In genomic region chr5:180089628-180090027, GRCh38 we compare ENCODE assay signal across 8 cellular contexts. TPM values are rescaled to one million over a fixed set of nuclear protein-coding genes. Genes with fewer than 3 reads are reported as not detected.
DNase-seq lines count a peak whose midpoint lies in the region; ATAC-seq, FAIRE-seq and TF ChIP-seq lines count a peak whose summit lies in the region.
"Not testable (repeated sequence)": the region's sequence is repeated elsewhere in the genome, so short reads cannot be mapped to it uniquely, and the experiment has no call there.

No MANE protein-coding gene starts in this region.

- not testable (repeated sequence) for H4K91ac ChIP-seq in H1 (replicated peaks; ENCODE audit: insufficient read length, low read length)

- H3K4me3 ChIP-seq in H1 (ENCODE audit: extremely low read depth in 1 of 4, insufficient read depth in 2 of 4, low read depth in 3 of 4, low read length in 4 of 4) = peak overlapping the region; percentile 13 to 62 (median 24); a peak in 6 of 8 replicates
- H3K4me3 ChIP-seq in iPS-15b (ENCODE audit: low read depth, low read length) = peak overlapping the region; percentile 65
- not testable (repeated sequence) for H3K4me3 ChIP-seq in naive thymus-derived CD4-positive, alpha-beta T cell (ENCODE audit: low read length)
- peak overlapping the region; percentile 64 for H3K4me3 ChIP-seq in retinal pigment epithelial cell (ENCODE audit: low read length)
- H3K4me3 ChIP-seq in transverse colon = peak overlapping the region in 2 of 4 donors; percentile 49 to 59

- TF ChIP-seq POLR2A in H1 (IDR thresholded peaks at IDR 0.05; ENCODE audit: control extremely low read depth in 1 of 2, low read depth in 2 of 2, low read length in 2 of 2); transverse colon (IDR thresholded peaks at IDR 0.05): not testable (repeated sequence)

- not testable (repeated sequence) for H4K20me1 ChIP-seq in H1 (replicated peaks in 1 of 2; ENCODE audit: control insufficient read depth in 1 of 2, insufficient read depth in 2 of 2, low read length in 2 of 2)

- H3K4me2 ChIP-seq in H1 (ENCODE audit: insufficient read depth in 1 of 2, low read depth in 2 of 2, low read length in 2 of 2) = peak overlapping the region; percentile 42 to 80; a peak in 3 of 4 replicates

- intact Hi-C loops in CD4-positive, alpha-beta T cell (cut with DNase I, micrococcal nuclease) = loop anchor here (2.0 to 10.0 kb wide), 6 partner anchors 15 to 445 kb away; partner anchors contain the start of gene TBC1D9B (in 2 of the 2)
- intact Hi-C loops in naive thymus-derived CD4-positive, alpha-beta T cell (cut with micrococcal nuclease) = loop anchor here (1.0 to 5.0 kb wide), 10 partner anchors 17 to 922 kb away; partner anchors contain the start of genes MAML1 (in 1 of the 2), MRNIP (in 1 of the 2) and TBC1D9B (in 1 of the 2)
- intact Hi-C loops in transverse colon (cut with DNase I; ENCODE audit: low total_unique reads) = loop anchor here (10.0 kb wide), 2 partner anchors 105 to 405 kb away; partner anchors contain the start of gene CNOT6

- not testable (repeated sequence) for DNase-seq in CD4-positive, alpha-beta T cell; H1 (ENCODE audit: low read depth in 1 of 2, low spot score in 2 of 2); naive thymus-derived CD4-positive, alpha-beta T cell; retinal pigment epithelial cell (ENCODE audit: low read depth); transverse colon
- DNase-seq in NCI-H2227 (lab: John Stamatoyannopoulos, UW; ENCODE audit: unreplicated experiment) = peak; percentile 65

- not testable (repeated sequence) for H3K27ac ChIP-seq in CD4-positive, alpha-beta T cell (ENCODE audit: low read depth, low read length); naive thymus-derived CD4-positive, alpha-beta T cell (ENCODE audit: low read depth, low read length)
- H3K27ac ChIP-seq in H1 (ENCODE audit: low read depth, low read length) (peak overlapping the region; percentile 84; the same call in 1 of the 2 replicates), transverse colon (peak overlapping the region in 3 of 4 donors; percentile 72 to 76 (median 75))

- H3K9ac ChIP-seq in H1 (replicated peaks in 1 of 4; ENCODE audit: extremely low read depth in 1 of 4, low read depth in 3 of 4, low read length in 3 of 4) = not testable (repeated sequence)
- peak overlapping the region; percentile 85 for H3K9ac ChIP-seq in iPS-15b (ENCODE audit: low read depth, low read length)

- H3K36me3 ChIP-seq in H1 (ENCODE audit: control insufficient read depth in 2 of 4, insufficient read depth in 4 of 4, low read length in 3 of 4); iPS-15b (ENCODE audit: control insufficient read depth, insufficient read depth, low read length); naive thymus-derived CD4-positive, alpha-beta T cell (ENCODE audit: control insufficient read depth in 2 of 3, insufficient read depth in 3 of 3, low read length in 3 of 3); transverse colon: not testable (repeated sequence)

- not testable (repeated sequence) for H2AK5ac ChIP-seq in H1 (ENCODE audit: low read depth, low read length)

- H3K23me2 ChIP-seq in H1 (ENCODE audit: low read depth, low read length) = not testable (repeated sequence)

- not testable (repeated sequence) for H2BK5ac ChIP-seq in H1 (ENCODE audit: low read depth, low read length)

- H3K18ac ChIP-seq in H1 (ENCODE audit: extremely low read depth, low read length) = not testable (repeated sequence)

- not testable (repeated sequence) for H2BK20ac ChIP-seq in H1 (ENCODE audit: low read length)

- in situ Hi-C loops in transverse colon (cut with MboI; ENCODE audit: low pct_ligation_motif_present in 1 of 4, low pct_unique_long_range_greater_than_20kb in 1 of 4, low sequenced_read_pairs in 3 of 4) = loop anchor here in 1 of 4 donors (25.0 kb wide), 2 partner anchors 102 to 177 kb away; partner anchors contain the start of gene TBC1D9B

- CTCF ChIA-PET in CD4-positive, alpha-beta T cell (lab: Charles Lee) = interaction anchor here (1.3 to 1.7 kb wide), 3 partner anchors 11 to 181 kb away, joined by 3 to 5 read pairs (median 5); no protein-coding TSS in a partner anchor
- CTCF ChIA-PET in H1 (lab: Charles Lee; ENCODE audit: partially characterized antibody) = interaction anchor here (0.6 to 3.1 kb wide), 12 partner anchors 10 to 1481 kb away, joined by 3 to 15 read pairs (median 3); no protein-coding TSS in a partner anchor
- CTCF ChIA-PET in naive thymus-derived CD4-positive, alpha-beta T cell (lab: Charles Lee) = interaction anchor here (0.6 to 1.0 kb wide), 2 partner anchors 327 to 371 kb away, joined by 3 to 4 read pairs; no protein-coding TSS in a partner anchor

- not testable (repeated sequence) for ATAC-seq in CD4-positive, alpha-beta T cell (ENCODE audit: poor library complexity); naive thymus-derived CD4-positive, alpha-beta T cell

- H3K27me3 Mint-ChIP-seq in CD4-positive, alpha-beta T cell; activated naive CD8-positive, alpha-beta T cell; naive thymus-derived CD4-positive, alpha-beta T cell: not testable (repeated sequence)

- H4K8ac ChIP-seq in H1 (ENCODE audit: extremely low read depth, insufficient read depth, low read length) = 0 out of 2 replicates have a peak overlapping the region, but pooled peaks have one; percentile 95

- TF ChIP-seq CTCF in CD4-positive, alpha-beta T cell (IDR thresholded peaks at IDR 0.05); H1 (IDR thresholded peaks at IDR 0.05; ENCODE audit: control extremely low read depth in 1 of 3, insufficient read depth in 1 of 3, low read depth in 1 of 3, low read length in 3 of 3); retinal pigment epithelial cell (conservative IDR thresholded peaks at IDR 0.05; ENCODE audit: low read depth, low read length); transverse colon (IDR thresholded peaks at IDR 0.05): not testable (repeated sequence)

- H3K14ac ChIP-seq in H1 (ENCODE audit: insufficient read length) = not testable (repeated sequence)

- H3K36me3 Mint-ChIP-seq in CD4-positive, alpha-beta T cell (ENCODE audit: low read depth); activated naive CD8-positive, alpha-beta T cell; naive thymus-derived CD4-positive, alpha-beta T cell: not testable (repeated sequence)

- H3K27me3 ChIP-seq in CD4-positive, alpha-beta T cell (ENCODE audit: control insufficient read depth, insufficient read depth, low read length); H1 (replicated peaks in 1 of 4; ENCODE audit: control insufficient read depth in 3 of 4, extremely low read depth in 1 of 4, insufficient read depth in 3 of 4, low read length in 3 of 4); iPS-15b (ENCODE audit: control insufficient read depth, insufficient read depth, low read length); naive thymus-derived CD4-positive, alpha-beta T cell (ENCODE audit: control insufficient read depth in 2 of 2, insufficient read depth in 2 of 2, low read length in 2 of 2); transverse colon: not testable (repeated sequence)

- not testable (repeated sequence) for H3K9me3 ChIP-seq in CD4-positive, alpha-beta T cell (ENCODE audit: control insufficient read depth, low read length); H1 (ENCODE audit: insufficient read depth in 2 of 2, low read depth in 1 of 2, low read length in 1 of 2); iPS-15b (ENCODE audit: control insufficient read depth, insufficient read depth, low read length); naive thymus-derived CD4-positive, alpha-beta T cell (ENCODE audit: control insufficient read depth in 2 of 3, low read length in 3 of 3); transverse colon

- H3K79me2 ChIP-seq in H1 (ENCODE audit: control insufficient read depth in 1 of 2, insufficient read depth in 2 of 2, low read length in 2 of 2) = not testable (repeated sequence)

- TF ChIP-seq EP300 in H1 (IDR thresholded peaks at IDR 0.05; ENCODE audit: borderline replicate concordance in 1 of 2, low read depth in 2 of 2, low read length in 2 of 2); transverse colon (IDR thresholded peaks at IDR 0.05; ENCODE audit: low read depth): not testable (repeated sequence)

- not testable (repeated sequence) for H3K23ac ChIP-seq in H1 (ENCODE audit: insufficient read length)

- WGBS in H1 (ENCODE audit: extremely low coverage in 1 of 2, insufficient coverage in 1 of 2, insufficient read length in 1 of 2, insufficient replicate concordance in 2 of 2, low coverage in 1 of 2, low lambda C conversion rate in 2 of 2, missing lambda C conversion rate in 1 of 2), 2 experiments = 54% methylated on average over 18 of the region's 18 CpGs; no CpG with 5 or more reads in 1 of the 2 experiments
- 82 to 83% methylated on average over 12 to 18 of the region's 18 CpGs for WGBS in transverse colon (ENCODE audit: low coverage in 1 of 2), 2 donors

- not testable (repeated sequence) for H3K4ac ChIP-seq in H1 (replicated peaks; ENCODE audit: insufficient read length, low read depth, low read length)

- H4K5ac ChIP-seq in H1 (ENCODE audit: insufficient read length, low read depth, low read length) = peak overlapping the region; percentile 20

- H2AFZ ChIP-seq in H1 (ENCODE audit: low read length) = not testable (repeated sequence)

- peak overlapping the region; percentile 81 for H3K4me3 Mint-ChIP-seq in CD4-positive, alpha-beta T cell
- peak overlapping the region; percentile 84 for H3K4me3 Mint-ChIP-seq in activated naive CD8-positive, alpha-beta T cell
- H3K4me3 Mint-ChIP-seq in naive thymus-derived CD4-positive, alpha-beta T cell = peak overlapping the region; percentile 4 to 92 (median 86)

- TF ChIP-seq RAD21 in H1 (IDR thresholded peaks at IDR 0.05 in 1 of 2, conservative IDR thresholded peaks at IDR 0.05 in 1 of 2; ENCODE audit: low read depth in 2 of 2, low read length in 2 of 2) = not testable (repeated sequence)

- H3K27ac Mint-ChIP-seq in CD4-positive, alpha-beta T cell = peak overlapping the region; percentile 88
- not testable (repeated sequence) for H3K27ac Mint-ChIP-seq in activated naive CD8-positive, alpha-beta T cell
- H3K27ac Mint-ChIP-seq in naive thymus-derived CD4-positive, alpha-beta T cell = peak overlapping the region in 7 of 9 donors; percentile 48 to 95 (median 79)

- H3K9me3 Mint-ChIP-seq in CD4-positive, alpha-beta T cell; activated naive CD8-positive, alpha-beta T cell (ENCODE audit: low read depth); naive thymus-derived CD4-positive, alpha-beta T cell: not testable (repeated sequence)

- peaks cover 21% of the 10 kb centered on the region for H3K4me1 Mint-ChIP-seq in CD4-positive, alpha-beta T cell (ENCODE audit: low read depth)
- H3K4me1 Mint-ChIP-seq in activated naive CD8-positive, alpha-beta T cell (ENCODE audit: low read depth) = peaks cover 26% of the 10 kb centered on the region
- peaks cover 6 to 34% (median 27%) of the 10 kb centered on the region in 7 donors for H3K4me1 Mint-ChIP-seq in naive thymus-derived CD4-positive, alpha-beta T cell

- not testable (repeated sequence) for FAIRE-seq in H1 (lab: Jason Lieb, UNC)

- H3K56ac ChIP-seq in H1 (replicated peaks; ENCODE audit: insufficient read length, low read depth, low read length) = not testable (repeated sequence)

- not testable (repeated sequence) for H3K79me1 ChIP-seq in H1 (ENCODE audit: low read depth, low read length)

- POLR2A ChIA-PET in CD4-positive, alpha-beta T cell (lab: Charles Lee) = not testable (repeated sequence)
- POLR2A ChIA-PET in H1 (lab: Charles Lee; ENCODE audit: partially characterized antibody) = interaction anchor here (1.4 to 3.9 kb wide), 3 partner anchors 8 to 41 kb away, joined by 3 to 25 read pairs (median 9); partner anchors contain the start of gene RNF130
- POLR2A ChIA-PET in naive thymus-derived CD4-positive, alpha-beta T cell (lab: Charles Lee) = interaction anchor here (0.8 to 3.1 kb wide), 2 partner anchors 180 to 466 kb away, joined by 4 to 8 read pairs; partner anchors contain the start of gene HNRNPH1

- H2BK15ac ChIP-seq in H1 (ENCODE audit: low read length) = not testable (repeated sequence)

- not testable (repeated sequence) for H2BK12ac ChIP-seq in H1 (ENCODE audit: low read depth, low read length)

- H3K4me1 ChIP-seq in H1 (replicated peaks in 1 of 4; ENCODE audit: control insufficient read depth in 3 of 4, insufficient read depth in 4 of 4, low read length in 3 of 4) (peaks cover 6 to 19% (median 13%) of the 10 kb centered on the region in 4 experiments), iPS-15b (ENCODE audit: control insufficient read depth, insufficient read depth, low read length) (peaks cover 20% of the 10 kb centered on the region), transverse colon (peaks cover 0 to 30% (median 15%) of the 10 kb centered on the region in 4 donors)
- H3K4me1 ChIP-seq in naive thymus-derived CD4-positive, alpha-beta T cell (ENCODE audit: control insufficient read depth in 2 of 2, insufficient read depth in 2 of 2, low read length in 2 of 2) = not testable (repeated sequence)

- not testable (repeated sequence) for H2BK120ac ChIP-seq in H1 (replicated peaks; ENCODE audit: low read depth, low read length)

RNA-seq across cellular contexts. Expression of gene RNF130, which starts 18.1 kb away (rescaled TPM):
- 10 to 100 TPM; 18.2 to 19.1 TPM for total RNA-seq in CD4-positive, alpha-beta T cell
- total RNA-seq in H1 (2021; fragmentation: NEBNext Ultra II Directional; extraction: Animal tissue kit (Norgen Biotek cat#: 25700)) = 63.1 and 65.1 TPM in 2 replicates
- polyA plus RNA-seq in H1 (2011; rRNA removed) = 65.4 and 70.0 TPM in 2 replicates
- polyA plus RNA-seq in H1 (2011; cell fraction: cytosol; rRNA removed) = 73.0 TPM
- 58.2 TPM for polyA plus RNA-seq in H1 (2011; cell fraction: nucleus; rRNA removed)
- polyA plus RNA-seq in H1 (2012, experiment 1 of 2) = 60.3 to 80.3 TPM (median 67.1 TPM) in 4 replicates
- polyA plus RNA-seq in H1 (2012, experiment 2 of 2) = 55.3 TPM
- 78.6 TPM for polyA plus RNA-seq in H1 (2013, experiment 1 of 2)
- polyA plus RNA-seq in H1 (2013, experiment 2 of 2) = 86.8 TPM
- polyA minus RNA-seq in H1 (2011; rRNA and poly(A)+ RNA removed) = 56.6 and 57.4 TPM in 2 replicates
- polyA minus RNA-seq in H1 (2011; cell fraction: cytosol; rRNA and poly(A)+ RNA removed) = 35.1 TPM
- polyA minus RNA-seq in H1 (2011; cell fraction: nucleus; rRNA and poly(A)+ RNA removed) = 73.0 TPM
- total RNA-seq in naive thymus-derived CD4-positive, alpha-beta T cell = 10 to 100 TPM in 4 of 5 experiments, 1 to 10 TPM in 1; 3.6 to 76.3 (median 23.3) TPM
- polyA plus RNA-seq in naive thymus-derived CD4-positive, alpha-beta T cell = 10 to 100 TPM; 14.8 to 18.1 TPM
- total RNA-seq in transverse colon = 10 to 100 TPM; 62.2 to 95.2 (median 70.3) TPM
